Comparison of ENCODE assay signal across 1 cellular context in the genomic region with DNA sequence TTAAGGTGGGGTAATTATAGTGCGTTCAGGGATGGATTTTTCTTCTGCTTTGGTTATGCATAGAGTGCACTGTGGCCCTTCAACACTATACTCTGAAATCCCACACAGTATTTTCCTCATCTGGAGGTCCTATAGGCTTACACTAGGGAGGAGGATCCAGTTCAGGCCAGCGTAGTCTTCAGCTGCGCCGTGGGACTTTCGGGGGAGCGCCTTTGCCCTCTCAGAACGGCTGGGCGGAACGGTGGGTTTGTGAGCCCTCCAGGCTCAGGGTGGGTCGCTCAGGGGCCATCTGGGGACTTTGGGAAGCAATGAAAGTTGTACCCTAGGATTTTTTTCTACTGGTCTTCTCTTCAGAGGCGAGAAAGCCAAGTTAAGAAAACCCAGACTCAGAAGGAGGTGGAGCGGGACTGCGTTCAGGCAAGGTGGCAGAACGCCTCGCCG.
TF ChIP-seq lines count a peak whose summit lies in the region.

No MANE protein-coding gene starts in this region.

TF ChIP-seq in HEK293, 187 proteins besides CTCF, POLR2A, EP300 and RAD21 (continued from another document):
- TF ChIP-seq ZNF138 (tag by site-specific recombination; IDR thresholded peaks at IDR 0.05; ENCODE audit: borderline replicate concordance) (no peak), ZBTB1 (tag by site-specific recombination; IDR thresholded peaks at IDR 0.05) (no peak), ZNF629 (tag by site-specific recombination; IDR thresholded peaks at IDR 0.05) (no peak), ZNF324 (tag by site-specific recombination; IDR thresholded peaks at IDR 0.05) (no peak), ZNF335 (tag by site-specific recombination; conservative IDR thresholded peaks at IDR 0.05) (peak; percentile 93), ZNF677 (tag by site-specific recombination; IDR thresholded peaks at IDR 0.05) (no peak), KLF16 (tag by site-specific recombination; IDR thresholded peaks at IDR 0.05) (no peak)
- TF ChIP-seq, protein P1, sequence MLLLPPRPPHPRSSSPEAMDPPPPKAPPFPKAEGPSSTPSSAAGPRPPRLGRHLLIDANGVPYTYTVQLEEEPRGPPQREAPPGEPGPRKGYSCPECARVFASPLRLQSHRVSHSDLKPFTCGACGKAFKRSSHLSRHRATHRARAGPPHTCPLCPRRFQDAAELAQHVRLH (tag by site-specific recombination; IDR thresholded peaks at IDR 0.05): no peak
- TF ChIP-seq, protein P2, sequence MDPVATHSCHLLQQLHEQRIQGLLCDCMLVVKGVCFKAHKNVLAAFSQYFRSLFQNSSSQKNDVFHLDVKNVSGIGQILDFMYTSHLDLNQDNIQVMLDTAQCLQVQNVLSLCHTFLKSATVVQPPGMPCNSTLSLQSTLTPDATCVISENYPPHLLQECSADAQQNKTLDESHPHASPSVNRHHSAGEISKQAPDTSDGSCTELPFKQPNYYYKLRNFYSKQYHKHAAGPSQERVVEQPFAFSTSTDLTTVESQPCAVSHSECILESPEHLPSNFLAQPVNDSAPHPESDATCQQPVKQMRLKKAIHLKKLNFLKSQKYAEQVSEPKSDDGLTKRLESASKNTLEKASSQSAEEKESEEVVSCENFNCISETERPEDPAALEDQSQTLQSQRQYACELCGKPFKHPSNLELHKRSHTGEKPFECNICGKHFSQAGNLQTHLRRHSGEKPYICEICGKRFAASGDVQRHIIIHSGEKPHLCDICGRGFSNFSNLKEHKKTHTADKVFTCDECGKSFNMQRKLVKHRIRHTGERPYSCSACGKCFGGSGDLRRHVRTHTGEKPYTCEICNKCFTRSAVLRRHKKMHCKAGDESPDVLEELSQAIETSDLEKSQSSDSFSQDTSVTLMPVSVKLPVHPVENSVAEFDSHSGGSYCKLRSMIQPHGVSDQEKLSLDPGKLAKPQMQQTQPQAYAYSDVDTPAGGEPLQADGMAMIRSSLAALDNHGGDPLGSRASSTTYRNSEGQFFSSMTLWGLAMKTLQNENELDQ (tag by site-specific recombination; IDR thresholded peaks at IDR 0.05; ENCODE audit: low read depth): no peak
- TF ChIP-seq, protein P3, sequence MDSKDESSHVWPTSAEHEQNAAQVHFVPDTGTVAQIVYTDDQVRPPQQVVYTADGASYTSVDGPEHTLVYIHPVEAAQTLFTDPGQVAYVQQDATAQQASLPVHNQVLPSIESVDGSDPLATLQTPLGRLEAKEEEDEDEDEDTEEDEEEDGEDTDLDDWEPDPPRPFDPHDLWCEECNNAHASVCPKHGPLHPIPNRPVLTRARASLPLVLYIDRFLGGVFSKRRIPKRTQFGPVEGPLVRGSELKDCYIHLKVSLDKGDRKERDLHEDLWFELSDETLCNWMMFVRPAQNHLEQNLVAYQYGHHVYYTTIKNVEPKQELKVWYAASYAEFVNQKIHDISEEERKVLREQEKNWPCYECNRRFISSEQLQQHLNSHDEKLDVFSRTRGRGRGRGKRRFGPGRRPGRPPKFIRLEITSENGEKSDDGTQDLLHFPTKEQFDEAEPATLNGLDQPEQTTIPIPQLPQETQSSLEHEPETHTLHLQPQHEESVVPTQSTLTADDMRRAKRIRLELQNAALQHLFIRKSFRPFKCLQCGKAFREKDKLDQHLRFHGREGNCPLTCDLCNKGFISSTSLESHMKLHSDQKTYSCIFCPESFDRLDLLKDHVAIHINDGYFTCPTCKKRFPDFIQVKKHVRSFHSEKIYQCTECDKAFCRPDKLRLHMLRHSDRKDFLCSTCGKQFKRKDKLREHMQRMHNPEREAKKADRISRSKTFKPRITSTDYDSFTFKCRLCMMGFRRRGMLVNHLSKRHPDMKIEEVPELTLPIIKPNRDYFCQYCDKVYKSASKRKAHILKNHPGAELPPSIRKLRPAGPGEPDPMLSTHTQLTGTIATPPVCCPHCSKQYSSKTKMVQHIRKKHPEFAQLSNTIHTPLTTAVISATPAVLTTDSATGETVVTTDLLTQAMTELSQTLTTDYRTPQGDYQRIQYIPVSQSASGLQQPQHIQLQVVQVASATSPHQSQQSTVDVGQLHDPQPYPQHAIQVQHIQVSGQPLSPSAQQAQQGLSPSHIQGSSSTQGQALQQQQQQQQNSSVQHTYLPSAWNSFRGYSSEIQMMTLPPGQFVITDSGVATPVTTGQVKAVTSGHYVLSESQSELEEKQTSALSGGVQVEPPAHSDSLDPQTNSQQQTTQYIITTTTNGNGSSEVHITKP (tag by site-specific recombination; IDR thresholded peaks at IDR 0.05): 0 out of 2 replicates have a peak, but pooled peaks have one; percentile 19
- TF ChIP-seq, protein P4, sequence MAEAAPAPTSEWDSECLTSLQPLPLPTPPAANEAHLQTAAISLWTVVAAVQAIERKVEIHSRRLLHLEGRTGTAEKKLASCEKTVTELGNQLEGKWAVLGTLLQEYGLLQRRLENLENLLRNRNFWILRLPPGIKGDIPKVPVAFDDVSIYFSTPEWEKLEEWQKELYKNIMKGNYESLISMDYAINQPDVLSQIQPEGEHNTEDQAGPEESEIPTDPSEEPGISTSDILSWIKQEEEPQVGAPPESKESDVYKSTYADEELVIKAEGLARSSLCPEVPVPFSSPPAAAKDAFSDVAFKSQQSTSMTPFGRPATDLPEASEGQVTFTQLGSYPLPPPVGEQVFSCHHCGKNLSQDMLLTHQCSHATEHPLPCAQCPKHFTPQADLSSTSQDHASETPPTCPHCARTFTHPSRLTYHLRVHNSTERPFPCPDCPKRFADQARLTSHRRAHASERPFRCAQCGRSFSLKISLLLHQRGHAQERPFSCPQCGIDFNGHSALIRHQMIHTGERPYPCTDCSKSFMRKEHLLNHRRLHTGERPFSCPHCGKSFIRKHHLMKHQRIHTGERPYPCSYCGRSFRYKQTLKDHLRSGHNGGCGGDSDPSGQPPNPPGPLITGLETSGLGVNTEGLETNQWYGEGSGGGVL (tag by site-specific recombination; IDR thresholded peaks at IDR 0.05): no peak
